8 cellular contexts compared by ENCODE assay signal in genomic region chr6:53725791-53726575, GRCh38.
A peak's percentile ranks its signal among the peaks of the same experiment; 100 is the strongest.
DNase-seq lines count a peak whose midpoint lies in the region; ATAC-seq and TF ChIP-seq lines count a peak whose summit lies in the region.

No MANE protein-coding gene starts in this region.

- ATAC-seq in HG03354 (IDR thresholded peaks at IDR 0.05; ENCODE audit: poor library complexity, severe bottlenecking, unreplicated experiment) = peak; percentile 85

- peaks cover 8% of the 10 kb centered on the region for H3K4me1 Mint-ChIP-seq in activated CD4-positive, alpha-beta T cell treated with anti-CD3 and anti-CD28 coated beads, Interleukin-2, amount 10 ng/mL, durations not matched to agents 24 days and 14 days

- H3K27me3 ChIP-seq in BE2C = peaks cover 5% of the 10 kb centered on the region

- H3K9me3 ChIP-seq in BE2C = no peaks in the 10 kb centered on the region

- no peak for TF ChIP-seq POLR2A in lower leg skin (IDR thresholded peaks at IDR 0.05)

- intact Hi-C loops in activated CD4-positive, alpha-beta T cell treated with anti-CD3 and anti-CD28 coated beads, Interleukin-2, amount 10 ng/mL, durations not matched to agents 24 days and 14 days (cut with micrococcal nuclease) = loop anchor here (1.0 to 5.0 kb wide), 3 partner anchors 181 to 554 kb away; partner anchors contain the start of gene GCLC
- intact Hi-C loops in lower leg skin (cut with DNase I; ENCODE audit: low total_unique reads) = loop anchor here (10.0 kb wide), 1 partner anchor 231 kb away; no protein-coding TSS in a partner anchor

- no peak overlapping the region for H3K4me3 Mint-ChIP-seq in activated CD4-positive, alpha-beta T cell treated with anti-CD3 and anti-CD28 coated beads, Interleukin-2, amount 10 ng/mL, durations not matched to agents 24 days and 14 days

- H3K9me3 Mint-ChIP-seq in activated CD4-positive, alpha-beta T cell treated with anti-CD3 and anti-CD28 coated beads, Interleukin-2, amount 10 ng/mL, durations not matched to agents 24 days and 14 days = no peaks in the 10 kb centered on the region

- TF ChIP-seq CTCF in BE2C (IDR thresholded peaks at IDR 0.05; ENCODE audit: low read depth, low read length) (peak; percentile 95), choroid plexus epithelial cell (conservative IDR thresholded peaks at IDR 0.05; ENCODE audit: low read depth, low read length) (peak; percentile 97), lower leg skin (IDR thresholded peaks at IDR 0.05) (peak in 1 of 3 donors; percentile 68)

- H3K27ac Mint-ChIP-seq in activated CD4-positive, alpha-beta T cell treated with anti-CD3 and anti-CD28 coated beads, Interleukin-2, amount 10 ng/mL, durations not matched to agents 24 days and 14 days = no peak overlapping the region

- no peaks in the 10 kb centered on the region for H3K36me3 Mint-ChIP-seq in activated CD4-positive, alpha-beta T cell treated with anti-CD3 and anti-CD28 coated beads, Interleukin-2, amount 10 ng/mL, durations not matched to agents 24 days and 14 days (ENCODE audit: low read depth)

- H3K4me1 ChIP-seq in BE2C = no peaks in the 10 kb centered on the region

- 40 to 44% methylated on average over 18 of the region's 18 CpGs for WGBS in lower leg skin, 2 donors

- DNase-seq in BE2C (peak; percentile 76), GM19238 (ENCODE audit: insufficient read length, low spot score) (peak; percentile 69), NCI-H510A treated with DMSO at 0.1 percent for 48 hours (lab: John Stamatoyannopoulos, UW) (peak; percentile 95), choroid plexus epithelial cell (ENCODE audit: low read depth) (peak; percentile 84), lower leg skin (ENCODE audit: low spot score in 2 of 2) (peak; percentile 68 to 93)
- peak; percentile 93 for DNase-seq in activated CD4-positive, alpha-beta T cell treated with anti-CD3 and anti-CD28 coated beads, Interleukin-2, amount 10 ng/mL, durations not matched to agents 24 days and 14 days
- peak; percentile 60 for DNase-seq in stimulated activated CD8-positive, alpha-beta memory T cell treated with anti-CD3 and anti-CD28 coated beads, Interleukin-12 subunit alpha, Interleukin-12 subunit beta, amount 100 ng/mL, for 1 hour (ENCODE audit: low read depth)

- peaks cover 23% of the 10 kb centered on the region for H3K27me3 Mint-ChIP-seq in activated CD4-positive, alpha-beta T cell treated with anti-CD3 and anti-CD28 coated beads, Interleukin-2, amount 10 ng/mL, durations not matched to agents 24 days and 14 days

- no peak overlapping the region for H3K4me3 ChIP-seq in BE2C (ENCODE audit: low read depth, low read length)
- no peak overlapping the region for H3K4me3 ChIP-seq in choroid plexus epithelial cell (ENCODE audit: low read depth, low read length)
- H3K4me3 ChIP-seq in lower leg skin (ENCODE audit: low read depth, poor library complexity, severe bottlenecking) = no peak overlapping the region

- no peaks in the 10 kb centered on the region for H3K36me3 ChIP-seq in BE2C
